Comparison of ENCODE assay signal across 1 cellular context in genomic region chr18:76053551-76053950, GRCh38.
TF ChIP-seq lines count a peak whose summit lies in the region.

No MANE protein-coding gene starts in this region.

TF ChIP-seq in GM23338, 12 proteins besides CTCF, POLR2A, EP300 and RAD21 (continued from another document):
- TF ChIP-seq ZNF462 (CRISPR knock-in tag; IDR thresholded peaks at IDR 0.05) (no peak), ZNF331 (CRISPR knock-in tag; IDR thresholded peaks at IDR 0.05; ENCODE audit: low read depth) (no peak), STAT1 (IDR thresholded peaks at IDR 0.05; ENCODE audit: unreplicated experiment) (no peak)
